Comparison of ENCODE assay signal across 1 cellular context in the genomic region with DNA sequence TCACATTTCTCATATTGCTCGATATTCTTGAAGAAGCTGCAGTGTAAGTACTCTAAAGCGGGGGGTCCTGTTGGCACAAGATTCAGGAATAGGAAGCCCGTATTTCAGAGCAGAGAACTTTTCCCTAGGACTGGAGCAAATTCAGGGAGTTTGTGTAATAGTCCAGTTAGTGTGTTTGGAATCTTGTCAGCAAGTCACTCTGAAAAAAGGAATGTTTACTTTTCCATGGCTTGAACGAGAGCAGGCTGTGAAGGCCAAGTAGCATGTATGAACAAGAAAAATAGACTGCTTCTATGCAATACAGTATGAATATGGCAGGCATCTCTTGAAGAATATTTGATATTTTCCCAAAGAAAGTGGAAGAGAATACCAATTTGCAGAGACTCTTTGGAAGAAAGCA.
TF ChIP-seq lines count a peak whose summit lies in the region.

No MANE protein-coding gene starts in this region.

TF ChIP-seq in liver, 16 proteins besides CTCF, POLR2A, EP300 and RAD21 (continued from another document):
- TF ChIP-seq, protein P1, sequence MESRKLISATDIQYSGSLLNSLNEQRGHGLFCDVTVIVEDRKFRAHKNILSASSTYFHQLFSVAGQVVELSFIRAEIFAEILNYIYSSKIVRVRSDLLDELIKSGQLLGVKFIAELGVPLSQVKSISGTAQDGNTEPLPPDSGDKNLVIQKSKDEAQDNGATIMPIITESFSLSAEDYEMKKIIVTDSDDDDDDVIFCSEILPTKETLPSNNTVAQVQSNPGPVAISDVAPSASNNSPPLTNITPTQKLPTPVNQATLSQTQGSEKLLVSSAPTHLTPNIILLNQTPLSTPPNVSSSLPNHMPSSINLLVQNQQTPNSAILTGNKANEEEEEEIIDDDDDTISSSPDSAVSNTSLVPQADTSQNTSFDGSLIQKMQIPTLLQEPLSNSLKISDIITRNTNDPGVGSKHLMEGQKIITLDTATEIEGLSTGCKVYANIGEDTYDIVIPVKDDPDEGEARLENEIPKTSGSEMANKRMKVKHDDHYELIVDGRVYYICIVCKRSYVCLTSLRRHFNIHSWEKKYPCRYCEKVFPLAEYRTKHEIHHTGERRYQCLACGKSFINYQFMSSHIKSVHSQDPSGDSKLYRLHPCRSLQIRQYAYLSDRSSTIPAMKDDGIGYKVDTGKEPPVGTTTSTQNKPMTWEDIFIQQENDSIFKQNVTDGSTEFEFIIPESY (IDR thresholded peaks at IDR 0.05) = no peak
